11 cellular contexts compared by ENCODE assay signal in the genomic region with DNA sequence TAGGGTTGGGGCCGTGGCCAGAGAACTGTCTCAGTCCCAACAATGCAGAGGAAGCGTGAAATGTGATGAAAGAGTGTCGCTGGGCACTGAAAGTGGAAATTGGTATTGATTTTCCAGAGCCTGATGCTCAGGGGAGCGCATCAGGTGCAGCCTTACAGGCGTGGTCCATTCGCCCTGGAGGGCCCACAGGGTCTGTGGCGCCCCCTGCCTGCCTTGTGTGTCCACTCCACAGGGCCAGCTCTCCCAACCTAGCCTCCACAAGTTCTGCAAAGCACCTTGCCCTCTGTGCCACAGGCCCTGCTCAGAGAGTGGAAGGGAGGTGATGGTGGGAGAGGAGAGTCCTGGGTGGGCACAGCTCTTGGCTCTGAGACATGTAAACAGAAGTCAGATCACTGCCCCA. TPM values are rescaled to one million over a fixed set of nuclear protein-coding genes. Genes with fewer than 3 reads are reported as not detected.
A peak's percentile ranks its signal among the peaks of the same experiment; 100 is the strongest.
DNase-seq lines count a peak whose midpoint lies in the region; ATAC-seq and TF ChIP-seq lines count a peak whose summit lies in the region.
"Had no signal": no experiment of that assay in that cellular context is flagged by ENCODE, and none has a peak within 500 bp of the region (broad histone marks: within the 10 kb centered on the region; RNA-seq: fewer than 3 reads in every experiment).

No MANE protein-coding gene starts in this region.

- DNase-seq in stimulated activated CD4-positive, alpha-beta T cell treated with anti-CD3 and anti-CD28 coated beads, Interleukin-15, amount 100 ng/mL, for 24 hours: peak; percentile 21
- DNase-seq in stimulated activated CD4-positive, alpha-beta T cell treated with anti-CD3 and anti-CD28 coated beads, Interleukin-12 subunit alpha, Interleukin-12 subunit beta, amount 100 ng/mL, for 4 hours: no peak
- DNase-seq in NB4 (ENCODE audit: low read depth) (peak; percentile 13), endodermal cell (peak; percentile 88)
- DNase-seq in effector memory CD4-positive, alpha-beta T cell: no peak
- DNase-seq: DMS153 had no signal

- no peak for TF ChIP-seq POLR2A in NB4 (IDR thresholded peaks at IDR 0.05; ENCODE audit: extremely low read depth, insufficient read length)

- H3K9me3 ChIP-seq in endodermal cell (ENCODE audit: control insufficient read depth, low read length): peaks cover 4% of the 10 kb centered on the region
- H3K9me3 ChIP-seq in effector memory CD4-positive, alpha-beta T cell (ENCODE audit: control insufficient read depth, low read length): no peaks in the 10 kb centered on the region

- no peak overlapping the region for H3K27ac ChIP-seq in endodermal cell (ENCODE audit: low read depth, low read length)
- no peak overlapping the region for H3K27ac ChIP-seq in effector memory CD4-positive, alpha-beta T cell (ENCODE audit: insufficient read depth, low read length, poor library complexity, severe bottlenecking)
- H3K27ac ChIP-seq: hepatocyte had no signal

- ATAC-seq in GM18517 (IDR thresholded peaks at IDR 0.05; ENCODE audit: unreplicated experiment): no peak
- no peak for ATAC-seq in GM21515 (IDR thresholded peaks at IDR 0.05; ENCODE audit: unreplicated experiment)
- ATAC-seq in GM21825 (IDR thresholded peaks at IDR 0.05; ENCODE audit: unreplicated experiment): no peak

- no peaks in the 10 kb centered on the region for H3K4me1 ChIP-seq in endodermal cell (ENCODE audit: control insufficient read depth, insufficient read depth, low read length)
- H3K4me1 ChIP-seq in effector memory CD4-positive, alpha-beta T cell (ENCODE audit: control insufficient read depth, insufficient read depth, low read length, poor library complexity, severe bottlenecking): no peaks in the 10 kb centered on the region

- H3K4me3 ChIP-seq in NB4 (ENCODE audit: low read depth, low read length): no peak overlapping the region
- no peak overlapping the region for H3K4me3 ChIP-seq in endodermal cell (ENCODE audit: low read length)
- no peak overlapping the region for H3K4me3 ChIP-seq in effector memory CD4-positive, alpha-beta T cell (ENCODE audit: insufficient read depth, low read depth, low read length, poor library complexity, severe bottlenecking)
- H3K4me3 ChIP-seq: hepatocyte had no signal

- H3K36me3 ChIP-seq in endodermal cell (ENCODE audit: control insufficient read depth, insufficient read depth, low read length): no peaks in the 10 kb centered on the region
- no peaks in the 10 kb centered on the region for H3K36me3 ChIP-seq in effector memory CD4-positive, alpha-beta T cell (ENCODE audit: control insufficient read depth, insufficient read depth, low read length)

- H3K27me3 ChIP-seq in endodermal cell (ENCODE audit: control insufficient read depth, insufficient read depth, low read length, poor library complexity, severe bottlenecking): no peaks in the 10 kb centered on the region
- no peaks in the 10 kb centered on the region for H3K27me3 ChIP-seq in effector memory CD4-positive, alpha-beta T cell (replicated peaks; ENCODE audit: control insufficient read depth, insufficient read depth, low read length, poor library complexity, severe bottlenecking)

- H3K27me3 Mint-ChIP-seq in endodermal cell (ENCODE audit: insufficient read depth): peaks cover 25% of the 10 kb centered on the region

- H3K9ac ChIP-seq in endodermal cell (ENCODE audit: extremely low read depth, low read length, poor library complexity, severe bottlenecking): no peak overlapping the region

- 67 to 70% methylated on average over 6 to 7 of the region's 7 CpGs for WGBS in endodermal cell (ENCODE audit: insufficient coverage in 1 of 2, insufficient read length in 1 of 2), 2 experiments

- no peak overlapping the region for H3K27ac Mint-ChIP-seq in endodermal cell

- no peaks in the 10 kb centered on the region for H3K36me3 Mint-ChIP-seq in endodermal cell (ENCODE audit: low read depth)

- peaks cover 5% of the 10 kb centered on the region for H3K9me3 Mint-ChIP-seq in endodermal cell

- no peak overlapping the region for H3K4me3 Mint-ChIP-seq in endodermal cell

- no peaks in the 10 kb centered on the region for H3K4me1 Mint-ChIP-seq in endodermal cell

- TF ChIP-seq CTCF in NB4 (IDR thresholded peaks at IDR 0.05; ENCODE audit: low read depth, low read length) (peak; percentile 24), endodermal cell (conservative IDR thresholded peaks at IDR 0.05) (peak; percentile 91)

RNA-seq across cellular contexts. Expression of gene LMO1, which starts 54.9 kb away (rescaled TPM):
- total RNA-seq in endodermal cell: under 1 TPM in 1 of 2 donors, not detected in 1; 0.46 TPM
- polyA plus RNA-seq in endodermal cell (2013, experiment 1 of 2): 2.6 TPM
- 2.6 TPM for polyA plus RNA-seq in endodermal cell (2013, experiment 2 of 2)
- total RNA-seq: hepatocyte, myocyte had no signal

Comparison
In these comparisons a context has a peak if more than half of its experiments do, and no peak if none do; other contexts are left out.
1. DNase-seq: peak in stimulated activated CD4-positive, alpha-beta T cell treated with anti-CD3 and anti-CD28 coated beads, Interleukin-15, amount 100 ng/mL, for 24 hours (single experiment), NB4 (single experiment) and endodermal cell (single experiment); none in stimulated activated CD4-positive, alpha-beta T cell treated with anti-CD3 and anti-CD28 coated beads, Interleukin-12 subunit alpha, Interleukin-12 subunit beta, amount 100 ng/mL, for 4 hours (single experiment) and effector memory CD4-positive, alpha-beta T cell (0 of 3).